In the genomic region with DNA sequence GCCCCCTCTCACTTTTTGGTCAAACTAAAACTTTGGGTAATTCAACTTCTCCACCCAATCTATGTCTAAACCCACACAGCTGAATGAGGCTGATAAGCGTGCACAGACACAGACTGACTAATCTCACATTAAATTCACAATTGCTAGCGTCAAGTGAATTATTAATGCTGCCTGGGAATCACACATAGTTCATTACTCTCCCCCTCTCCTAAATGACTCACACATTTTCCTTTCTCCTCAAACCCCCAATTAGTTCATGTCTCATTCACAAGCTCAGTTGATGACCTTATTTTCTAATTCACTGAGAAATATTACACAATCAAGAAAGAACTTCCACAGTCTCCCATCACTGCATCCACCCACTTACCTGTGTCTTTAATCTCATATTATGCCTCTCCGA, we compare ENCODE assay signal across 1 cellular context.
A peak's percentile ranks its signal among the peaks of the same experiment; 100 is the strongest.
TF ChIP-seq lines count a peak whose summit lies in the region.

No MANE protein-coding gene starts in this region.

TF ChIP-seq in K562, 482 proteins besides CTCF, POLR2A, EP300 and RAD21:
- TF ChIP-seq ARID1B (IDR thresholded peaks at IDR 0.05) (peak; percentile 45; the same call in 1 of the 2 replicates), TCF3 (CRISPR knock-in tag; IDR thresholded peaks at IDR 0.05) (peak; percentile 47), CREBBP (IDR thresholded peaks at IDR 0.05; ENCODE audit: low read depth, low read length) (no peak), GTF3C2 (IDR thresholded peaks at IDR 0.05; ENCODE audit: borderline replicate concordance, extremely low read depth, insufficient read length) (no peak), CBFA2T3 (IDR thresholded peaks at IDR 0.05) (peak; percentile 55), CEBPG (CRISPR knock-in tag; IDR thresholded peaks at IDR 0.05) (no peak), CEBPG (tag; conservative IDR thresholded peaks at IDR 0.05 in 1 of 2, IDR thresholded peaks at IDR 0.05 in 1 of 2) (peak; percentile 49 to 68; a peak in 3 of 4 replicates), TAL1 (IDR thresholded peaks at IDR 0.05) (peak; percentile 30), TEAD4 (IDR thresholded peaks at IDR 0.05; ENCODE audit: low read length) (peak; percentile 43; the same call in 1 of the 2 replicates), TEAD4 (CRISPR knock-in tag; IDR thresholded peaks at IDR 0.05; ENCODE audit: borderline replicate concordance) (no peak), CEBPB (tag; IDR thresholded peaks at IDR 0.05) (peak; percentile 66)
TF ChIP-seq in K562: peak in this region for 7.
